In genomic region chr10:45948803-45949202, GRCh38 we compare ENCODE assay signal across 7 cellular contexts. TPM values are rescaled to one million over a fixed set of nuclear protein-coding genes. Genes with fewer than 3 reads are reported as not detected.
DNase-seq lines count a peak whose midpoint lies in the region; ATAC-seq and TF ChIP-seq lines count a peak whose summit lies in the region.
"Not testable (repeated sequence)": the region's sequence is repeated elsewhere in the genome, so short reads cannot be mapped to it uniquely, and the experiment has no call there.

No MANE protein-coding gene starts in this region.

- not testable (repeated sequence) for H4K5ac ChIP-seq in IMR-90 (ENCODE audit: low read depth, low read length)

- not testable (repeated sequence) for H3K36me3 ChIP-seq in IMR-90 (ENCODE audit: control insufficient read depth, insufficient read depth, low read length)
- peaks cover 0 to 12% of the 10 kb centered on the region in 2 experiments for H3K36me3 ChIP-seq in mesenchymal stem cell (ENCODE audit: control insufficient read depth in 1 of 2, insufficient read depth in 2 of 2, low read depth in 1 of 2, low read length in 2 of 2)

- not testable (repeated sequence) for H3K27me3 ChIP-seq in IMR-90 (ENCODE audit: control insufficient read depth, insufficient read depth, low read length); mesenchymal stem cell (ENCODE audit: control insufficient read depth in 1 of 2, insufficient read depth in 1 of 2, low read length in 2 of 2)

- not testable (repeated sequence) for H3K79me1 ChIP-seq in IMR-90 (ENCODE audit: low read depth in 1 of 2, low read length in 2 of 2); mesenchymal stem cell (replicated peaks; ENCODE audit: low read length, poor library complexity, severe bottlenecking)

- not testable (repeated sequence) for H3K4me3 ChIP-seq in IMR-90 (ENCODE audit: insufficient read depth, low read depth, low read length); epithelial cell of esophagus (ENCODE audit: low read length); fibroblast of the aortic adventitia (ENCODE audit: low read depth, low read length); mesenchymal stem cell (ENCODE audit: insufficient read depth in 1 of 2, low read depth in 1 of 2, low read length in 2 of 2)

- DNase-seq in AG20443 (ENCODE audit: low spot score) (peak; percentile 9), GM03348 (ENCODE audit: low spot score) (peak; percentile 13), IMR-90 (peak; percentile 58), amniotic epithelial cell (ENCODE audit: low read depth) (peak; percentile 40), epithelial cell of esophagus (ENCODE audit: low read depth) (peak; percentile 7), fibroblast of the aortic adventitia (ENCODE audit: low read depth) (peak; percentile 17), mesenchymal stem cell (peak; percentile 57)

- not testable (repeated sequence) for H2BK12ac ChIP-seq in mesenchymal stem cell (ENCODE audit: low read length in 2 of 2)

- H2BK5ac ChIP-seq in IMR-90 (ENCODE audit: low read depth, low read length, poor library complexity, severe bottlenecking): peak overlapping the region; percentile 28
- not testable (repeated sequence) for H2BK5ac ChIP-seq in mesenchymal stem cell (ENCODE audit: low read depth, low read length, poor library complexity, severe bottlenecking)

- peak overlapping the region; percentile 95; the same call in 1 of the 2 replicates for H2BK120ac ChIP-seq in IMR-90 (ENCODE audit: low read depth, low read length)
- not testable (repeated sequence) for H2BK120ac ChIP-seq in mesenchymal stem cell (ENCODE audit: low read depth, low read length)

- BruUV-seq in IMR-90 (replicated peaks; lab: Mats Ljungman, UMichigan): not testable (repeated sequence)

- not testable (repeated sequence) for H4K20me1 ChIP-seq in IMR-90 (ENCODE audit: insufficient read depth, low read length)

- not testable (repeated sequence) for H4K91ac ChIP-seq in IMR-90 (ENCODE audit: insufficient read depth, low read depth, low read length); mesenchymal stem cell (ENCODE audit: low read length)

- H3K14ac ChIP-seq in IMR-90 (replicated peaks; ENCODE audit: low read depth, low read length); mesenchymal stem cell (ENCODE audit: low read length in 2 of 2): not testable (repeated sequence)

- not testable (repeated sequence) for H4K8ac ChIP-seq in IMR-90 (ENCODE audit: low read depth in 2 of 2, low read length in 2 of 2); mesenchymal stem cell (ENCODE audit: low read length)

- intact Hi-C loops in IMR-90 (cut with micrococcal nuclease): not testable (repeated sequence)

- H2AK9ac ChIP-seq in IMR-90 (replicated peaks; ENCODE audit: low read depth, low read length, poor library complexity): not testable (repeated sequence)

- not testable (repeated sequence) for H3K4ac ChIP-seq in IMR-90 (ENCODE audit: low read depth, low read length); mesenchymal stem cell (ENCODE audit: low read depth in 1 of 2, low read length in 2 of 2)

- not testable (repeated sequence) for H3K4me1 ChIP-seq in IMR-90 (ENCODE audit: control insufficient read depth, insufficient read depth, low read length); mesenchymal stem cell (ENCODE audit: control insufficient read depth, insufficient read depth, low read depth, low read length)

- peak overlapping the region; percentile 62; the same call in 1 of the 2 replicates for H3K27ac ChIP-seq in IMR-90 (ENCODE audit: insufficient read depth, low read length)
- not testable (repeated sequence) for H3K27ac ChIP-seq in mesenchymal stem cell (ENCODE audit: low read length, poor library complexity, severe bottlenecking)

- not testable (repeated sequence) for H3K18ac ChIP-seq in IMR-90 (ENCODE audit: low read depth, low read length); mesenchymal stem cell (ENCODE audit: low read depth in 1 of 2, low read length in 2 of 2)

- TF ChIP-seq POLR2A in IMR-90 (IDR thresholded peaks at IDR 0.05; ENCODE audit: low read depth, low read length): not testable (repeated sequence)

- TF ChIP-seq CTCF in IMR-90 (conservative IDR thresholded peaks at IDR 0.05; ENCODE audit: low read depth, low read length); epithelial cell of esophagus (IDR thresholded peaks at IDR 0.05; ENCODE audit: insufficient read depth, low read depth, low read length, missing control alignments); fibroblast of the aortic adventitia (IDR thresholded peaks at IDR 0.05; ENCODE audit: insufficient read depth, low read length): not testable (repeated sequence)

- TF ChIP-seq RAD21 in IMR-90 (IDR thresholded peaks at IDR 0.05; ENCODE audit: low read length): not testable (repeated sequence)

- ATAC-seq in IMR-90 (ENCODE audit: low read depth): peak; percentile 96

- CTCF ChIA-PET in IMR-90 (lab: Yijun Ruan, JAX): not testable (repeated sequence)

- H2BK15ac ChIP-seq in IMR-90 (ENCODE audit: low read depth, low read length); mesenchymal stem cell (ENCODE audit: low read depth, poor library complexity, severe bottlenecking): not testable (repeated sequence)

- not testable (repeated sequence) for H2AFZ ChIP-seq in IMR-90 (replicated peaks; ENCODE audit: low read length, poor library complexity); mesenchymal stem cell (ENCODE audit: low read depth, low read length)

- not testable (repeated sequence) for H3K56ac ChIP-seq in IMR-90 (ENCODE audit: extremely low read depth, insufficient read depth, low read length)

- H3K9ac ChIP-seq in IMR-90 (ENCODE audit: low read depth, low read length); mesenchymal stem cell (ENCODE audit: low read length): not testable (repeated sequence)

- in situ Hi-C loops in IMR-90 (cut with MboI; ENCODE audit: low sequenced_read_pairs): not testable (repeated sequence)

- dilution Hi-C loops in IMR-90 (cut with HindIII; ENCODE audit: low sequenced_read_pairs, unreplicated experiment): not testable (repeated sequence)

- H3K9me1 ChIP-seq in IMR-90 (ENCODE audit: insufficient read depth, low read length): not testable (repeated sequence)

- H3K23ac ChIP-seq in IMR-90 (ENCODE audit: low read depth, low read length); mesenchymal stem cell (ENCODE audit: low read length in 2 of 2): not testable (repeated sequence)

- H2AK5ac ChIP-seq in IMR-90 (ENCODE audit: low read depth, low read length); mesenchymal stem cell (ENCODE audit: low read length, severe bottlenecking): not testable (repeated sequence)

- not testable (repeated sequence) for H3K9me3 ChIP-seq in IMR-90 (ENCODE audit: control insufficient read depth, insufficient read depth, low read length); mesenchymal stem cell (ENCODE audit: control insufficient read depth, low read length)

- POLR2A ChIA-PET in IMR-90 (lab: Charles Lee; ENCODE audit: unreplicated experiment): not testable (repeated sequence)

- H3K4me2 ChIP-seq in IMR-90 (ENCODE audit: low read depth, low read length); mesenchymal stem cell (ENCODE audit: low read length, poor library complexity, severe bottlenecking): not testable (repeated sequence)

- not testable (repeated sequence) for H2BK20ac ChIP-seq in IMR-90 (ENCODE audit: low read depth, low read length)

RNA-seq across cellular contexts. Expression of gene TIMM23, which starts 23.5 kb away (rescaled TPM):
- total RNA-seq in IMR-90 (2012; rRNA removed): 86.2 and 117 TPM in 2 replicates
- polyA plus RNA-seq in IMR-90 (2012; rRNA removed): 74.4 and 82.4 TPM in 2 replicates
- polyA plus RNA-seq in IMR-90 (2012; cell fraction: cytosol; rRNA removed): 29.6 and 49.6 TPM in 2 replicates
- polyA plus RNA-seq in IMR-90 (2012; cell fraction: nucleus; rRNA removed; ENCODE audit: low replicate concordance): 7.6 and 36.7 TPM in 2 replicates
- 54.1 and 77.6 TPM in 2 replicates for total RNA-seq in fibroblast of the aortic adventitia (ENCODE audit: low replicate concordance)
- polyA plus RNA-seq in mesenchymal stem cell (2013, experiment 1 of 2): 86.1 TPM
- polyA plus RNA-seq in mesenchymal stem cell (2013, experiment 2 of 2): 91.1 TPM

Comparison
In these comparisons a context has a peak if more than half of its experiments do, and no peak if none do; other contexts are left out.
1. DNase-seq: peak in every context shown above with its lines; median percentile 58 in IMR-90; 57 in mesenchymal stem cell; 40 in amniotic epithelial cell; 17 in fibroblast of the aortic adventitia; 13 in GM03348; 9 in AG20443; 7 in epithelial cell of esophagus.